ENCODE assay signal across 30 cellular contexts in genomic region chr4:187417761-187418160, GRCh38.
"Had no signal": no experiment of that assay in that cellular context is flagged by ENCODE, and none has a peak within 500 bp of the region (broad histone marks: within the 10 kb centered on the region; RNA-seq: fewer than 3 reads in every experiment).

No MANE protein-coding gene starts in this region.

- H3K4me2 ChIP-seq: smooth muscle cell had no signal

- H3K27ac ChIP-seq: epithelial cell of prostate, gastroesophageal sphincter, right atrium auricular region, stomach, suprapubic skin, tibial artery, upper lobe of right lung had no signal

- H3K4me3 ChIP-seq: gastroesophageal sphincter, right atrium auricular region, smooth muscle cell, stomach, suprapubic skin, tibial artery, upper lobe of right lung had no signal

- FAIRE-seq: kidney had no signal

- H3K27me3 ChIP-seq: gastroesophageal sphincter, right atrium auricular region, stomach, suprapubic skin, tibial artery, upper lobe of right lung had no signal

- H3K36me3 ChIP-seq: gastroesophageal sphincter, right atrium auricular region, stomach, suprapubic skin, tibial artery, upper lobe of right lung had no signal

- H3K9me3 ChIP-seq: gastroesophageal sphincter, suprapubic skin, upper lobe of right lung had no signal

- H3K4me1 ChIP-seq: stomach, upper lobe of right lung had no signal

- DNase-seq: activated CD4-positive, alpha-beta memory T cell treated with anti-CD3 and anti-CD28 coated beads for 36 hours; activated CD4-positive, alpha-beta T cell treated with anti-CD3 and anti-CD28 coated beads, Interleukin-2, amount 10 ng/mL, durations not matched to agents 24 days and 14 days; activated CD4-positive, CD25-positive, alpha-beta regulatory T cell treated with anti-CD3 and anti-CD28 coated beads, Interleukin-2, amount 50 U/mL, for 72 hours; activated CD8-positive, alpha-beta memory T cell treated with anti-CD3 and anti-CD28 coated beads, Interleukin-2, amount 50 U/mL, for 48 hours; activated gamma-delta T cell treated with Interleukin-2 at 50 U/mL for 16 hours; activated naive CD4-positive, alpha-beta T cell treated with anti-CD3 and anti-CD28 coated beads, Interleukin-2, amount 50 U/mL, for 16 hours; activated T-cell treated with anti-CD3 and anti-CD28 coated beads, Interleukin-2, amount 50 U/mL, for 24 hours; amygdala; dermis blood vessel endothelial cell; effector CD4-positive, alpha-beta T cell; head of caudate nucleus; hippocampal formation; kidney; left colon; naive thymus-derived CD8-positive, alpha-beta T cell; occipital lobe; stimulated activated CD4-positive, alpha-beta T cell treated with anti-CD3 and anti-CD28 coated beads, Interleukin-1b, Interleukin-23, amount 100 ng/mL, for 48 hours; stimulated activated CD4-positive, alpha-beta T cell treated with anti-CD3 and anti-CD28 coated beads, Interleukin-4, amount 100 ng/mL, for 4 hours; stimulated activated CD8-positive, alpha-beta memory T cell treated with anti-CD3 and anti-CD28 coated beads, Interleukin-4, amount 100 ng/mL, for 48 hours; stomach; T-helper 9 cell; tibial artery; upper lobe of right lung had no signal

- ATAC-seq: activated T-helper 17 cell treated with anti-CD3 and anti-CD28 coated beads, Interleukin-2, amount 50 U/mL, for 72 hours; gastroesophageal sphincter; left colon; naive thymus-derived CD8-positive, alpha-beta T cell; stimulated activated memory B cell treated with anti-CD40 and anti-IgM and Interleukin-4, amounts not matched to agents 10 μg/mL and 1 μg/mL and 100 μg/mL, for 72 hours; upper lobe of right lung had no signal
